9 cellular contexts compared by ENCODE assay signal in the genomic region with DNA sequence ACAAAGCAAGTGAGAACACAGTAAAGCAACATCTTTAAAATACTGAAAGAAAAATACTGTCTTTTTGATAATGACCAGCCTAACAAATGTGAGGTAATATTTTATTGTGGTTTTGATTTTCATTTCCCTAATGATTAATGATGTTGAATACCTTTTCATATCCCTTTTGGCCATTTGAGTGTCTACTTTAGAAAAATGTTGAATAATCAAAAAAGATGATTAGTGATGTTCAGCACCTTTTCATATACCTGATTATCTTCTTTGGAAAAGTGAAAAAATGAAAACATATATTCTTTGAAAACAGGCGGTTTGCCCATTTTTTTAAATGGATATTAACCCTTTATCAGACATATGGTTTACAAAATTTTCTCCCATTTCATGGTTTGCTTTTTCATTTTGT. TPM values are rescaled to one million over a fixed set of nuclear protein-coding genes. Genes with fewer than 3 reads are reported as not detected.
"Had no signal": no experiment of that assay in that cellular context is flagged by ENCODE, and none has a peak within 500 bp of the region (broad histone marks: within the 10 kb centered on the region; RNA-seq: fewer than 3 reads in every experiment).

No MANE protein-coding gene starts in this region.

- H3K4me3 ChIP-seq: GM23338 had no signal

- FAIRE-seq: H1, H54, HepG2 had no signal

- H2AFZ ChIP-seq: GM23338 had no signal

- H3K4me2 ChIP-seq: GM23338 had no signal

- H3K27ac Mint-ChIP-seq: GM23338, H9, IgD-negative memory B cell had no signal

- H3K4me3 Mint-ChIP-seq: GM23338, H9 had no signal

- ATAC-seq: GM23338, HepG2 had no signal

- DNase-seq: H9, HCEC 1CT, KG1 had no signal

RNA-seq across cellular contexts. Expression of a gene that starts 32.2 kb away (rescaled TPM):
- total RNA-seq: HepG2 had no signal
- polyA plus RNA-seq: HepG2 had no signal

RNA-seq across cellular contexts. Expression of a gene that starts 51.9 kb away (rescaled TPM):
- total RNA-seq: GM23338, H1, H9, HepG2, HT1080 had no signal
- polyA plus RNA-seq: GM23338, H1, HepG2, IgD-negative memory B cell had no signal
